11 cellular contexts compared by ENCODE assay signal in genomic region chr14:68140801-68141200, GRCh38.
DNase-seq lines count a peak whose midpoint lies in the region; ATAC-seq and TF ChIP-seq lines count a peak whose summit lies in the region.
"Had no signal": no experiment of that assay in that cellular context is flagged by ENCODE, and none has a peak within 500 bp of the region (broad histone marks: within the 10 kb centered on the region; RNA-seq: fewer than 3 reads in every experiment).

No MANE protein-coding gene starts in this region.

- no peaks in the 10 kb centered on the region for H3K9me3 Mint-ChIP-seq in osteocyte (ENCODE audit: unreplicated experiment)

- H3K79me1 ChIP-seq in neuronal stem cell (ENCODE audit: low read depth, low read length) = no peaks in the 10 kb centered on the region

- H3K36me3 ChIP-seq in right atrium auricular region = no peaks in the 10 kb centered on the region
- H3K36me3 ChIP-seq in vagina = no peaks in the 10 kb centered on the region
- no peaks in the 10 kb centered on the region for H3K36me3 ChIP-seq in neuronal stem cell (replicated peaks in 1 of 2; ENCODE audit: control insufficient read depth in 2 of 2, insufficient read depth in 2 of 2, low read length in 2 of 2)

- no peak overlapping the region for H4K8ac ChIP-seq in neuronal stem cell (ENCODE audit: low read depth, low read length)

- DNase-seq in right atrium auricular region (ENCODE audit: low spot score) (no peak), Right ventricle myocardium superior (no peak), epithelial cell of prostate (ENCODE audit: low read depth, low spot score) (no peak), osteocyte (ENCODE audit: extremely low spot score, unreplicated experiment) (no peak), vagina (ENCODE audit: extremely low spot score in 2 of 2) (no peak), hypothalamus (lab: John Stamatoyannopoulos, UW) (no peak), neuronal stem cell (ENCODE audit: low spot score) (no peak), EL (no peak)
- DNase-seq: activated effector memory CD4-positive, alpha-beta T cell treated with Interleukin-2 at 50 U/mL for 16 hours; occipital lobe; SHP77 treated with DMSO at 0.1 percent for 48 hours had no signal

- H4K91ac ChIP-seq in neuronal stem cell (ENCODE audit: low read depth, low read length, poor library complexity) = no peak overlapping the region

- H3K36me3 Mint-ChIP-seq in osteocyte (ENCODE audit: unreplicated experiment) = no peaks in the 10 kb centered on the region

- H3K4me2 ChIP-seq in neuronal stem cell (ENCODE audit: insufficient read depth, low read length, poor library complexity, severe bottlenecking) = no peak overlapping the region

- no peak overlapping the region for H3K14ac ChIP-seq in neuronal stem cell (ENCODE audit: low read length)

- H3K4me3 ChIP-seq in right atrium auricular region (no peak overlapping the region), vagina (no peak overlapping the region), neuronal stem cell (ENCODE audit: low read length in 2 of 2) (no peak overlapping the region)

- no CpG with 5 or more reads among the region's 3 CpGs for WGBS in neuronal stem cell (ENCODE audit: extremely low coverage in 2 of 2, insufficient read length in 2 of 2, insufficient replicate concordance in 1 of 2), 2 donors

- H3K27me3 Mint-ChIP-seq in osteocyte (ENCODE audit: unreplicated experiment) = no peaks in the 10 kb centered on the region

- peak overlapping the region; percentile 16 for H3K4me3 Mint-ChIP-seq in osteocyte (ENCODE audit: unreplicated experiment)

- no peak overlapping the region for H3K23ac ChIP-seq in neuronal stem cell (ENCODE audit: low read depth, low read length, poor library complexity)

- no peak overlapping the region for H2AFZ ChIP-seq in neuronal stem cell (ENCODE audit: low read length)

- H3K27ac ChIP-seq in right atrium auricular region (peak overlapping the region; percentile 54 to 57), epithelial cell of prostate (peak overlapping the region; percentile 91), vagina (peak overlapping the region; percentile 83), neuronal stem cell (replicated peaks; ENCODE audit: low read length) (no peak overlapping the region)

- H3K4me1 ChIP-seq in right atrium auricular region (peaks cover 0 to 62% of the 10 kb centered on the region in 2 donors), vagina (peaks cover 84% of the 10 kb centered on the region), neuronal stem cell (ENCODE audit: control insufficient read depth in 2 of 2, insufficient read depth in 1 of 2, low read depth in 1 of 2, low read length in 2 of 2) (peaks cover 13 to 19% of the 10 kb centered on the region in 2 donors)

- intact Hi-C loops in Right ventricle myocardium superior (cut with DNase I) (no loop called here), vagina (cut with DNase I) (no loop called here)

- H3K4ac ChIP-seq in neuronal stem cell (ENCODE audit: low read length) = no peak overlapping the region

- no peak overlapping the region for H2BK15ac ChIP-seq in neuronal stem cell (ENCODE audit: low read length)

- TF ChIP-seq CTCF in right atrium auricular region (IDR thresholded peaks at IDR 0.05) (no peak), osteocyte (IDR thresholded peaks at IDR 0.05) (no peak), vagina (IDR thresholded peaks at IDR 0.05) (no peak)

- no peak overlapping the region for H3K18ac ChIP-seq in neuronal stem cell (ENCODE audit: low read length)

- H3K9ac ChIP-seq in neuronal stem cell (ENCODE audit: low read depth, low read length, poor library complexity) = no peak overlapping the region

- H3K27ac Mint-ChIP-seq in osteocyte (ENCODE audit: unreplicated experiment) = peak overlapping the region; percentile 98

- H3K9me3 ChIP-seq in right atrium auricular region (no peaks in the 10 kb centered on the region), vagina (no peaks in the 10 kb centered on the region), neuronal stem cell (replicated peaks in 1 of 2; ENCODE audit: control insufficient read depth in 2 of 2, insufficient read depth in 1 of 2, low read depth in 1 of 2, low read length in 2 of 2) (no peaks in the 10 kb centered on the region)

- peaks cover 86% of the 10 kb centered on the region for H3K4me1 Mint-ChIP-seq in osteocyte (ENCODE audit: unreplicated experiment)

- no peaks in the 10 kb centered on the region for H3K27me3 ChIP-seq in right atrium auricular region
- H3K27me3 ChIP-seq in vagina = no peaks in the 10 kb centered on the region
- H3K27me3 ChIP-seq in neuronal stem cell (ENCODE audit: control insufficient read depth in 3 of 3, insufficient read depth in 3 of 3, low read depth in 1 of 3, low read length in 3 of 3) = no peaks in the 10 kb centered on the region

- H2BK120ac ChIP-seq in neuronal stem cell (ENCODE audit: low read depth, low read length) = no peak overlapping the region

- H2BK12ac ChIP-seq in neuronal stem cell (ENCODE audit: low read length) = no peak overlapping the region

- ATAC-seq in Right ventricle myocardium superior (ENCODE audit: poor library complexity) = no peak

- TF ChIP-seq POLR2A in vagina (IDR thresholded peaks at IDR 0.05) = no peak

- no peak overlapping the region for H2BK5ac ChIP-seq in neuronal stem cell (ENCODE audit: low read length)

- no peak overlapping the region for H2AK5ac ChIP-seq in neuronal stem cell (ENCODE audit: low read depth, low read length)
